8 cellular contexts compared by ENCODE assay signal in the genomic region with DNA sequence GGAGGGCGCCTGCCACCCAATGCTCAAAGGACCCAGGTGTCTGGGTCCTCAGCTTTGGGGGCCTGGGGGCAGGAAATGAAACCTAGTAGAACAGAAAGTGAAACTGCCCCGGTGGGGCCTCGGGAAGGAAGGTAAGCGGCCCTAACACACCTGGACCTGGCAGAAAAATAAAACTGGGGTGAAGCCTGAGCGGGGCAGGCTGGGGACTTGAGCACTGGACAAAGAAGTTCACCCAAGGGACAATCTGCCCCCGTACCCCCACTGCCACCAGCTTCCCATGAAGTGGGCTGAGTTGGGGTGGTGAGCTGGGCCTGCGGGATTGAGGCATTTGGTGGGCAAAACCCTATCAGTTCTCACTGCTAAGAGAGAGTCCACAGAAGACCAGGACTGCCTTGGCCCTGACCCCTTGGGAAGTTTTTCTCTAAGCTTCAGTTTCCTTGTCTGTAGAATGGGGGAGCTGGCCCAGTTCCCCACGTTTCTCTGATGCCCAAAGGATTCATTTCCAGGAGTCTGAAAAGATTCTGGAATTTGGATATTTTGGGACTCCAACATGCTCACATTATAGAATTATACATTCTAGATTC. TPM values are rescaled to one million over a fixed set of nuclear protein-coding genes. Genes with fewer than 3 reads are reported as not detected.
A peak's percentile ranks its signal among the peaks of the same experiment; 100 is the strongest.
DNase-seq lines count a peak whose midpoint lies in the region; ATAC-seq and TF ChIP-seq lines count a peak whose summit lies in the region.

No MANE protein-coding gene starts in this region.

- H3K27me3 Mint-ChIP-seq in MCF 10A (ENCODE audit: insufficient read depth, unreplicated experiment) (no peaks in the 10 kb centered on the region), memory B cell (no peaks in the 10 kb centered on the region)

- intact Hi-C loops in MCF 10A (cut with micrococcal nuclease): no loop called here

- POLR2A ChIA-PET in MCF 10A (lab: Yijun Ruan, JAX): interaction anchor here (0.7 to 5.0 kb wide), 14 partner anchors 8 to 399 kb away, joined by 3 to 40 read pairs (median 4); partner anchors contain the start of genes CALM3, FKRP and ZC3H4

- peak; percentile 54 for TF ChIP-seq POLR2A in GM18951 (IDR thresholded peaks at IDR 0.05; ENCODE audit: extremely low read depth, insufficient read depth, insufficient read length)

- peak overlapping the region; percentile 28 for H3K27ac ChIP-seq in substantia nigra (ENCODE audit: low read depth, low read length, poor library complexity, severe bottlenecking)

- DNase-seq in RKO (ENCODE audit: low spot score) (peak; percentile 25), MCF 10A (ENCODE audit: unreplicated experiment) (no peak), memory B cell (ENCODE audit: low spot score in 2 of 2) (peak; percentile 55 to 71), substantia nigra (lab: John Stamatoyannopoulos, UW) (no peak), NCI-H1417 treated with DMSO at 0.1 percent for 48 hours (lab: John Stamatoyannopoulos, UW) (no peak), NCI-H524 treated with DMSO at 0.1 percent for 48 hours (lab: John Stamatoyannopoulos, UW) (no peak)

- in situ Hi-C loops in GM18951 (cut with MboI; ENCODE audit: low sequenced_read_pairs, unreplicated experiment): no loop called here

- ATAC-seq in memory B cell (ENCODE audit: low read depth) (peak; percentile 63), HG03378 (IDR thresholded peaks at IDR 0.05; ENCODE audit: unreplicated experiment) (no peak)

- peak overlapping the region; percentile 99 for H3K27ac Mint-ChIP-seq in MCF 10A (ENCODE audit: low read depth, unreplicated experiment)
- H3K27ac Mint-ChIP-seq in memory B cell: peak overlapping the region; percentile 88

- H3K4me3 Mint-ChIP-seq in MCF 10A (ENCODE audit: unreplicated experiment) (peak overlapping the region; percentile 97), memory B cell (peak overlapping the region; percentile 98)

- H3K9me3 Mint-ChIP-seq in MCF 10A (ENCODE audit: unreplicated experiment) (no peaks in the 10 kb centered on the region), memory B cell (no peaks in the 10 kb centered on the region)

- H3K36me3 Mint-ChIP-seq in MCF 10A (ENCODE audit: insufficient read depth, unreplicated experiment) (peaks cover 26% of the 10 kb centered on the region), memory B cell (peaks cover 15% of the 10 kb centered on the region)

- TSS peak; percentile 65 for BruUV-seq in MCF 10A (replicated peaks; lab: Mats Ljungman, UMichigan)

- TF ChIP-seq CTCF in MCF 10A (IDR thresholded peaks at IDR 0.05; ENCODE audit: unreplicated experiment): no peak

- CTCF ChIA-PET in MCF 10A (lab: Yijun Ruan, JAX): interaction anchor here (0.5 to 4.1 kb wide), 7 partner anchors 10 to 677 kb away, joined by 3 to 25 read pairs (median 6); partner anchors contain the start of gene DACT3

- H3K4me1 Mint-ChIP-seq in MCF 10A (ENCODE audit: insufficient read depth, unreplicated experiment) (no peaks in the 10 kb centered on the region), memory B cell (peaks cover 29% of the 10 kb centered on the region)

RNA-seq across cellular contexts. Expression of gene PRKD2, which starts 2.3 kb away (rescaled TPM):
- 30.4 and 35.9 TPM in 2 replicates for total RNA-seq in MCF 10A (2022)

RNA-seq across cellular contexts. Expression of gene FKRP, which starts 31.2 kb away (rescaled TPM):
- 21.2 and 23.9 TPM in 2 replicates for total RNA-seq in MCF 10A (2022)

RNA-seq across cellular contexts. Expression of gene STRN4, which starts 31.6 kb away (rescaled TPM):
- total RNA-seq in MCF 10A (2022): 90.1 and 92.3 TPM in 2 replicates

RNA-seq across cellular contexts. Expression of gene DACT3, which starts 53.6 kb away (rescaled TPM):
- 0.09 TPM in 1 of 2 replicates, not detected in the other for total RNA-seq in MCF 10A (2022)

Comparison
In these comparisons a context has a peak if more than half of its experiments do, and no peak if none do; other contexts are left out.
1. DNase-seq: peak in RKO (single experiment) and memory B cell (2 of 2); none in MCF 10A (single experiment), substantia nigra (0 of 49), NCI-H1417 treated with DMSO at 0.1 percent for 48 hours (single experiment) and NCI-H524 treated with DMSO at 0.1 percent for 48 hours (single experiment).